Comparison of ENCODE assay signal across 27 cellular contexts in genomic region chr15:76987276-76987675, GRCh38. TPM values are rescaled to one million over a fixed set of nuclear protein-coding genes. Genes with fewer than 3 reads are reported as not detected.
A peak's percentile ranks its signal among the peaks of the same experiment; 100 is the strongest.
DNase-seq lines count a peak whose midpoint lies in the region; ATAC-seq and TF ChIP-seq lines count a peak whose summit lies in the region.
"Had no signal": no experiment of that assay in that cellular context is flagged by ENCODE, and none has a peak within 500 bp of the region (broad histone marks: within the 10 kb centered on the region; RNA-seq: fewer than 3 reads in every experiment).

No MANE protein-coding gene starts in this region.

- no peaks in the 10 kb centered on the region for H3K36me3 Mint-ChIP-seq in activated naive CD4-positive, alpha-beta T cell treated with anti-CD3 and anti-CD28 coated beads, Interleukin-2, amount 10 ng/mL, durations not matched to agents 7 days and 5 days
- H3K36me3 Mint-ChIP-seq in WTC11: no peaks in the 10 kb centered on the region
- H3K36me3 Mint-ChIP-seq in activated naive CD8-positive, alpha-beta T cell treated with anti-CD3 and anti-CD28 coated beads, Interleukin-2, amount 10 ng/mL, durations not matched to agents 7 days and 5 days: no peaks in the 10 kb centered on the region
- no peaks in the 10 kb centered on the region for H3K36me3 Mint-ChIP-seq in stimulated activated memory B cell treated with anti-CD40 and anti-IgM and Interleukin-4, amounts not matched to agents 10 μg/mL and 1 μg/mL and 100 μg/mL, for 72 hours
- H3K36me3 Mint-ChIP-seq: IgD-negative memory B cell had no signal

- POLR2A ChIA-PET in WTC11 (lab: Charles Lee): no interaction called here
- POLR2A ChIA-PET in activated naive CD8-positive, alpha-beta T cell treated with anti-CD3 and anti-CD28 coated beads, Interleukin-2, amount 10 ng/mL, durations not matched to agents 7 days and 5 days (lab: Charles Lee): interaction anchor here (0.6 to 2.9 kb wide), 7 partner anchors 9 to 60 kb away, joined by 3 to 27 read pairs (median 4); partner anchors contain the start of gene PSTPIP1

- CTCF ChIA-PET in activated naive CD4-positive, alpha-beta T cell treated with anti-CD3 and anti-CD28 coated beads, Interleukin-2, amount 10 ng/mL, durations not matched to agents 7 days and 5 days (lab: Charles Lee): interaction anchor here (1.6 to 4.8 kb wide), 4 partner anchors 10 to 38 kb away, joined by 3 to 36 read pairs (median 8); no protein-coding TSS in a partner anchor
- CTCF ChIA-PET in WTC11 (lab: Charles Lee): interaction anchor here (1.2 to 1.4 kb wide), 3 partner anchors 14 to 556 kb away, joined by 3 to 8 read pairs (median 3); no protein-coding TSS in a partner anchor

- H3K27ac Mint-ChIP-seq in activated naive CD4-positive, alpha-beta T cell treated with anti-CD3 and anti-CD28 coated beads, Interleukin-2, amount 10 ng/mL, durations not matched to agents 7 days and 5 days: peak overlapping the region; percentile 95
- H3K27ac Mint-ChIP-seq in WTC11: no peak overlapping the region
- H3K27ac Mint-ChIP-seq in activated naive CD8-positive, alpha-beta T cell treated with anti-CD3 and anti-CD28 coated beads, Interleukin-2, amount 10 ng/mL, durations not matched to agents 7 days and 5 days: peak overlapping the region; percentile 95
- H3K27ac Mint-ChIP-seq in stimulated activated memory B cell treated with anti-CD40 and anti-IgM and Interleukin-4, amounts not matched to agents 10 μg/mL and 1 μg/mL and 100 μg/mL, for 72 hours: peak overlapping the region; percentile 99
- H3K27ac Mint-ChIP-seq: nephron had no signal

- ATAC-seq in WTC11 (no peak), HG03139 (IDR thresholded peaks at IDR 0.05; ENCODE audit: unreplicated experiment) (no peak), left lobe of liver (no peak)
- peak; percentile 16 for ATAC-seq in activated naive CD8-positive, alpha-beta T cell treated with anti-CD3 and anti-CD28 coated beads, Interleukin-2, amount 10 ng/mL, durations not matched to agents 7 days and 5 days (ENCODE audit: low read depth)
- ATAC-seq in stimulated activated memory B cell treated with anti-CD40 and anti-IgM and Interleukin-4, amounts not matched to agents 10 μg/mL and 1 μg/mL and 100 μg/mL, for 72 hours: no peak
- ATAC-seq: left ventricle myocardium superior, pancreas, right cardiac atrium had no signal

- no peak for TF ChIP-seq CTCF in WTC11 (IDR thresholded peaks at IDR 0.05)

- H3K4me1 Mint-ChIP-seq in activated naive CD4-positive, alpha-beta T cell treated with anti-CD3 and anti-CD28 coated beads, Interleukin-2, amount 10 ng/mL, durations not matched to agents 7 days and 5 days: peaks cover 55% of the 10 kb centered on the region
- H3K4me1 Mint-ChIP-seq in WTC11: peaks cover 9% of the 10 kb centered on the region
- peaks cover 43% of the 10 kb centered on the region for H3K4me1 Mint-ChIP-seq in activated naive CD8-positive, alpha-beta T cell treated with anti-CD3 and anti-CD28 coated beads, Interleukin-2, amount 10 ng/mL, durations not matched to agents 7 days and 5 days
- H3K4me1 Mint-ChIP-seq in stimulated activated memory B cell treated with anti-CD40 and anti-IgM and Interleukin-4, amounts not matched to agents 10 μg/mL and 1 μg/mL and 100 μg/mL, for 72 hours: peaks cover 42% of the 10 kb centered on the region
- H3K4me1 Mint-ChIP-seq: nephron had no signal

- no peak for DNase-seq in activated naive CD4-positive, alpha-beta T cell treated with anti-CD3 and anti-CD28 coated beads, Interleukin-2, amount 10 ng/mL, durations not matched to agents 7 days and 5 days
- no peak for DNase-seq in activated naive CD4-positive, alpha-beta T cell treated with anti-CD3 and anti-CD28 coated beads, Interleukin-2, amount 50 U/mL, for 16 hours
- peak; percentile 8 for DNase-seq in WTC11 (ENCODE audit: low spot score)
- DNase-seq in activated naive CD8-positive, alpha-beta T cell treated with anti-CD3 and anti-CD28 coated beads, Interleukin-2, amount 10 ng/mL, durations not matched to agents 7 days and 5 days: no peak
- no peak for DNase-seq in iPS-NIHi7 (ENCODE audit: extremely low spot score)
- no peak for DNase-seq in left lobe of liver (ENCODE audit: low spot score)
- DNase-seq: activated CD4-positive, alpha-beta T cell treated with anti-CD3 and anti-CD28 coated beads for 4 hours; colonic mucosa; EL; hypothalamus; left ventricle myocardium superior; midbrain; NCI-H1092; NCI-H187 treated with DMSO at 0.1 percent for 48 hours; NCI-H69; pancreas; right cardiac atrium; spleen; stimulated activated CD4-positive, alpha-beta T cell treated with anti-CD3 and anti-CD28 coated beads, Interleukin-2, amount 100 ng/mL, for 48 hours; stimulated activated naive CD4-positive, alpha-beta T cell treated with Interleukin-2 at 50 U/mL for 16 hours; T-helper 17 cell; thyroid gland had no signal

- H3K27me3 Mint-ChIP-seq in activated naive CD4-positive, alpha-beta T cell treated with anti-CD3 and anti-CD28 coated beads, Interleukin-2, amount 10 ng/mL, durations not matched to agents 7 days and 5 days: no peaks in the 10 kb centered on the region
- no peaks in the 10 kb centered on the region; the same call in 1 of the 2 replicates for H3K27me3 Mint-ChIP-seq in WTC11 (ENCODE audit: low read depth)
- H3K27me3 Mint-ChIP-seq in activated naive CD8-positive, alpha-beta T cell treated with anti-CD3 and anti-CD28 coated beads, Interleukin-2, amount 10 ng/mL, durations not matched to agents 7 days and 5 days: no peaks in the 10 kb centered on the region
- H3K27me3 Mint-ChIP-seq in stimulated activated memory B cell treated with anti-CD40 and anti-IgM and Interleukin-4, amounts not matched to agents 10 μg/mL and 1 μg/mL and 100 μg/mL, for 72 hours: no peaks in the 10 kb centered on the region
- H3K27me3 Mint-ChIP-seq: IgD-negative memory B cell, T-helper 17 cell had no signal

- no peak overlapping the region for H3K4me3 Mint-ChIP-seq in activated naive CD4-positive, alpha-beta T cell treated with anti-CD3 and anti-CD28 coated beads, Interleukin-2, amount 10 ng/mL, durations not matched to agents 7 days and 5 days
- H3K4me3 Mint-ChIP-seq in WTC11: no peak overlapping the region
- H3K4me3 Mint-ChIP-seq in activated naive CD8-positive, alpha-beta T cell treated with anti-CD3 and anti-CD28 coated beads, Interleukin-2, amount 10 ng/mL, durations not matched to agents 7 days and 5 days: peak overlapping the region; percentile 17
- no peak overlapping the region for H3K4me3 Mint-ChIP-seq in stimulated activated memory B cell treated with anti-CD40 and anti-IgM and Interleukin-4, amounts not matched to agents 10 μg/mL and 1 μg/mL and 100 μg/mL, for 72 hours
- H3K4me3 Mint-ChIP-seq: nephron, T-helper 17 cell had no signal

- no peaks in the 10 kb centered on the region for H3K9me3 Mint-ChIP-seq in activated naive CD4-positive, alpha-beta T cell treated with anti-CD3 and anti-CD28 coated beads, Interleukin-2, amount 10 ng/mL, durations not matched to agents 7 days and 5 days
- H3K9me3 Mint-ChIP-seq in WTC11: no peaks in the 10 kb centered on the region
- no peaks in the 10 kb centered on the region for H3K9me3 Mint-ChIP-seq in activated naive CD8-positive, alpha-beta T cell treated with anti-CD3 and anti-CD28 coated beads, Interleukin-2, amount 10 ng/mL, durations not matched to agents 7 days and 5 days
- H3K9me3 Mint-ChIP-seq in stimulated activated memory B cell treated with anti-CD40 and anti-IgM and Interleukin-4, amounts not matched to agents 10 μg/mL and 1 μg/mL and 100 μg/mL, for 72 hours: no peaks in the 10 kb centered on the region
- H3K9me3 Mint-ChIP-seq: IgD-negative memory B cell, nephron had no signal

TF ChIP-seq in WTC11, 78 proteins besides CTCF, POLR2A, EP300 and RAD21 (continues in another document):
- TF ChIP-seq CREB1 (CRISPR knock-in tag; IDR thresholded peaks at IDR 0.05) (no peak), ZNF138 (CRISPR knock-in tag; conservative IDR thresholded peaks at IDR 0.05) (no peak), ZNF263 (CRISPR knock-in tag; IDR thresholded peaks at IDR 0.05; ENCODE audit: low read depth) (no peak), IRF2 (CRISPR knock-in tag; IDR thresholded peaks at IDR 0.05; ENCODE audit: borderline replicate concordance, low read depth) (no peak), ZMAT4 (CRISPR knock-in tag; IDR thresholded peaks at IDR 0.05) (no peak), FOXK1 (CRISPR knock-in tag; IDR thresholded peaks at IDR 0.05) (no peak), USF1 (CRISPR knock-in tag; IDR thresholded peaks at IDR 0.05) (no peak), NFE2L1 (CRISPR knock-in tag; IDR thresholded peaks at IDR 0.05) (no peak), ZNF423 (CRISPR knock-in tag; IDR thresholded peaks at IDR 0.05) (no peak), HMGA2 (CRISPR knock-in tag; IDR thresholded peaks at IDR 0.05) (no peak)
- TF ChIP-seq, protein P1, sequence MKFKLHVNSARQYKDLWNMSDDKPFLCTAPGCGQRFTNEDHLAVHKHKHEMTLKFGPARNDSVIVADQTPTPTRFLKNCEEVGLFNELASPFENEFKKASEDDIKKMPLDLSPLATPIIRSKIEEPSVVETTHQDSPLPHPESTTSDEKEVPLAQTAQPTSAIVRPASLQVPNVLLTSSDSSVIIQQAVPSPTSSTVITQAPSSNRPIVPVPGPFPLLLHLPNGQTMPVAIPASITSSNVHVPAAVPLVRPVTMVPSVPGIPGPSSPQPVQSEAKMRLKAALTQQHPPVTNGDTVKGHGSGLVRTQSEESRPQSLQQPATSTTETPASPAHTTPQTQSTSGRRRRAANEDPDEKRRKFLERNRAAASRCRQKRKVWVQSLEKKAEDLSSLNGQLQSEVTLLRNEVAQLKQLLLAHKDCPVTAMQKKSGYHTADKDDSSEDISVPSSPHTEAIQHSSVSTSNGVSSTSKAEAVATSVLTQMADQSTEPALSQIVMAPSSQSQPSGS (CRISPR knock-in tag; IDR thresholded peaks at IDR 0.05; ENCODE audit: borderline replicate concordance, low read depth): no peak

RNA-seq across cellular contexts. Expression of gene PSTPIP1, which starts 7.7 kb away (rescaled TPM):
- total RNA-seq in WTC11 (2021) (1.3 to 1.6 TPM (median 1.5 TPM) in 3 replicates), left lobe of liver (1.5 TPM)
- total RNA-seq in activated naive CD8-positive, alpha-beta T cell treated with anti-CD3 and anti-CD28 coated beads, Interleukin-2, amount 10 ng/mL, durations not matched to agents 7 days and 5 days: 100 to 1,000 TPM; 238 to 241 TPM
- total RNA-seq: RPMI7951 had no signal

RNA-seq across cellular contexts. Expression of gene RCN2, which starts 55.7 kb away (rescaled TPM):
- total RNA-seq in WTC11 (2021) (102 to 112 TPM (median 103 TPM) in 3 replicates), left lobe of liver (8.3 TPM)
- 10 to 100 TPM; 29.6 TPM for total RNA-seq in activated naive CD8-positive, alpha-beta T cell treated with anti-CD3 and anti-CD28 coated beads, Interleukin-2, amount 10 ng/mL, durations not matched to agents 7 days and 5 days

Comparison
In these comparisons a context has a peak if more than half of its experiments do, and no peak if none do; other contexts are left out.
1. RNA of gene PSTPIP1, which starts 7.7 kb away (total RNA-seq): 238 to 241 TPM in activated naive CD8-positive, alpha-beta T cell treated with anti-CD3 and anti-CD28 coated beads, Interleukin-2, amount 10 ng/mL, durations not matched to agents 7 days and 5 days; 1.5 TPM in left lobe of liver (single experiment) and 1.3 to 1.6 TPM in WTC11; every median in the first group is over 10 times any median in the second.